Comparison of ENCODE assay signal across 1 cellular context in the genomic region with DNA sequence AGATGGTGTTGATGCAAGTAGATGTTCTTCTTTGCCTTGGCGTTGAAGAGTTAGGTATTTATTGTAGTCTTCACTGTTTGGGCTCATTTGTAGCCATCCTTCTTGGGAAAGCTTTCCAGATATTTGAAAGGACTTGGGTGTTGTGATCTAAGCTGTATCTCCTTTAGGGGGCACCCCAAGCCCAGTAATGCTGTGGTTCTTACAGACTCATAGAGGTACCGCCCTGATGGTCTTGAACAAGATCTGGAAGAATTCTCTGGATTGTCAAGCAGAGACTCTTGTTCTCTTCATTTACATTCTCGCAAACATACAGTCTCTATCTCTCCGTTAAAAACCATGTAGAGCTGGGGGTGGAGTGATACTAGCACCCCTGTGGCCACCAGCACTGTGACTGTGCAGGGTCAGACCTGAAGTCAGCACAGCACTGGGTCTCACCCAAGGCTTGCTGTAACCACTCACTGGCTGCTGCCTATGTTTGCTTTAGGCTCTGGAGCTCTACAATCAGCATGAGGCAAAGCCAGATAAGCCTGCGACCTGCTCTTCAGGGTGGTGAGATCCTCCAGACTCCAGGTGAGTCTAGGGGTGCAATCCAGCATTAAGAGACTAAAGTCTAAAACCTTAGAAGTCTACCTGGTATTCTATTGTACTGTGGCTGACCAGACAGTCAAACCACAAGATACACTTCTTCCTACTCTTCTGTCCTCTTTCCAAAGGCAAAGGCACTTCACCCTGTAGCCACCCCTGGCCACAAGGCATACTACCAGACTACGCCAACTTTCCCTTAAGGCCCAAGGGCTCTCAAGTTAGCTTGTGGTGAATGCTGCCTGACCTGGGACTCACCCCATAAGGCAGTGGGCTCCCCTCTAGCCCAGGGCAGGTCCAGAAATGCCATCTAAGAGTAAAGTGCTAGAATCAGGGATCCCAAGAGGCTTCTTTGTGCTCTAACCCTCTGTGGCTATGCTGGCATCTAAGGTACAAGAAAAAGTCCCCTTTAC.
TF ChIP-seq lines count a peak whose summit lies in the region.

No MANE protein-coding gene starts in this region.

TF ChIP-seq in GM23338, 12 proteins besides CTCF, POLR2A, EP300 and RAD21 (continued from another document):
- TF ChIP-seq ZNF462 (CRISPR knock-in tag; IDR thresholded peaks at IDR 0.05): no peak
- TF ChIP-seq POLR2AphosphoS5 (IDR thresholded peaks at IDR 0.05; ENCODE audit: low read depth): no peak
- no peak for TF ChIP-seq STAT1 (IDR thresholded peaks at IDR 0.05; ENCODE audit: unreplicated experiment)
- TF ChIP-seq ZNF114 (CRISPR knock-in tag; IDR thresholded peaks at IDR 0.05): no peak
